ENCODE assay signal across 12 cellular contexts in genomic region chr11:118718578-118718977, GRCh38. TPM values are rescaled to one million over a fixed set of nuclear protein-coding genes. Genes with fewer than 3 reads are reported as not detected.
"Had no signal": no experiment of that assay in that cellular context is flagged by ENCODE, and none has a peak within 500 bp of the region (broad histone marks: within the 10 kb centered on the region; RNA-seq: fewer than 3 reads in every experiment).

No MANE protein-coding gene starts in this region.

RNA-seq across cellular contexts. Expression of gene TREH, which starts 39.1 kb away (rescaled TPM):
- total RNA-seq: activated CD4-positive, alpha-beta memory T cell treated with anti-CD3 and anti-CD28 coated beads for 36 hours; activated CD4-positive, alpha-beta T cell treated with anti-CD3 and anti-CD28 coated beads, Interleukin-2, amount 10 ng/mL, durations not matched to agents 7 days and 5 days; activated naive CD4-positive, alpha-beta T cell treated with anti-CD3 and anti-CD28 coated beads, Interleukin-2, amount 50 U/mL, for 72 hours; activated T-cell treated with anti-CD3 and anti-CD28 coated beads, Interleukin-2, amount 50 U/mL, for 4 hours; ascending aorta; bronchial epithelial cell; chondrocyte; LHCN-M2; M059J; OCI-LY7; SJSA1; T-helper 1 cell treated with Interleukin-12 subunit alpha and Interleukin-12 subunit beta and Interleukin-4 antibody, amounts not matched to agents 30 ng/mL and 1 ng/mL, for 36 hours had no signal
